Comparison of ENCODE assay signal across 20 cellular contexts in genomic region chr18:58119819-58120218, GRCh38.
"Had no signal": no experiment of that assay in that cellular context is flagged by ENCODE, and none has a peak within 500 bp of the region (broad histone marks: within the 10 kb centered on the region; RNA-seq: fewer than 3 reads in every experiment).

No MANE protein-coding gene starts in this region.

- H3K36me3 Mint-ChIP-seq: activated naive CD8-positive, alpha-beta T cell; immature natural killer cell; naive thymus-derived CD8-positive, alpha-beta T cell had no signal

- DNase-seq: activated CD4-positive, alpha-beta T cell treated with anti-CD3 and anti-CD28 coated beads for 4 hours; activated CD4-positive, alpha-beta T cell treated with anti-CD3 and anti-CD28 coated beads, Interleukin-2, amount 50 U/mL, for 48 hours; activated CD8-positive, alpha-beta memory T cell treated with anti-CD3 and anti-CD28 coated beads for 24 hours; activated effector memory CD4-positive, alpha-beta T cell treated with Interleukin-2 at 50 U/mL for 16 hours; activated naive CD4-positive, alpha-beta T cell treated with Interleukin-2 at 50 U/mL for 16 hours; anterior cingulate cortex; dorsolateral prefrontal cortex; effector memory CD4-positive, alpha-beta T cell; erythroblast; head of caudate nucleus; hypothalamus; immature natural killer cell; mesenchymal stem cell; naive thymus-derived CD8-positive, alpha-beta T cell; occipital lobe; stimulated activated CD4-positive, alpha-beta T cell treated with anti-CD3 and anti-CD28 coated beads, Interleukin-1b, Interleukin-23, amount 100 ng/mL, for 48 hours; stimulated activated naive CD4-positive, alpha-beta T cell had no signal

- H3K9me3 Mint-ChIP-seq: immature natural killer cell; naive thymus-derived CD8-positive, alpha-beta T cell; neural crest cell had no signal

- H3K27me3 Mint-ChIP-seq: activated naive CD8-positive, alpha-beta T cell had no signal

- ATAC-seq: gastroesophageal sphincter; naive thymus-derived CD8-positive, alpha-beta T cell had no signal

- H3K27ac Mint-ChIP-seq: activated naive CD8-positive, alpha-beta T cell; immature natural killer cell; naive thymus-derived CD8-positive, alpha-beta T cell had no signal

- H3K4me1 Mint-ChIP-seq: immature natural killer cell had no signal

- H3K4me3 Mint-ChIP-seq: activated naive CD8-positive, alpha-beta T cell; immature natural killer cell; naive thymus-derived CD8-positive, alpha-beta T cell; neural crest cell had no signal
